ENCODE assay signal across 22 cellular contexts in the genomic region with DNA sequence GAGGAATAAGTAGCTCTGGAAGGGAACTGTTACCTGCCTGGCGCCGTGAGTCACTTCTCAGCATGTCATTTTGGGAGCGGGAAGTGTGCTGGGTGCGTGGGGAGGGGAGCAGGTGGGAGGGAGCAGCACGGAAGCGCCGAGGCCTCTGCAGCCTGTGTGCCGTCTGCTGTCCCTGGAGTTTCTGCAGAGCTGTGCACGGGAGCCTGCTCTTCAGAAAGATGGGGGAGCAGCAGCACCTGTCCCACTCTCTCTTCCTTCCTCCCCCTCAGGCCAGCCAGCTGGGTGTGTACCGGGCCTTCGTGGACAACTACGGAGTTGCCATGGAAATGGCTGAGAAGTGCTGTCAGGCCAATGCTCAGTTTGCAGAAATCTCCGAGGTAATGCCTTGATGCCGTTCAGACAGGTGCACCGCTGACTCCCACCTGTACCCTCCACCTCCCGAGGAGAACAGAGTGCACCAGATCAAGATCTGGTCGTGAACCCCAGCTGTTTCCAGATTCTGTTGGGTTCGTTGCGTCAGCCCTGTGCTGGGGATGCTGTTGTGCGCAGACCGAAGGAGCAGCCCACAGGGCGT.
DNase-seq lines count a peak whose midpoint lies in the region; ATAC-seq and TF ChIP-seq lines count a peak whose summit lies in the region.
"Had no signal": no experiment of that assay in that cellular context is flagged by ENCODE, and none has a peak within 500 bp of the region (broad histone marks: within the 10 kb centered on the region; RNA-seq: fewer than 3 reads in every experiment).

No MANE protein-coding gene starts in this region.

- intact Hi-C loops in natural killer cell (cut with micrococcal nuclease) (no loop called here), OCI-LY7 (cut with micrococcal nuclease; ENCODE audit: unreplicated experiment) (loop anchor here (2.0 kb wide), 1 partner anchor 383 kb away; no protein-coding TSS in a partner anchor), Right ventricle myocardium superior (cut with DNase I) (no loop called here), Calu3 (cut with micrococcal nuclease; ENCODE audit: unreplicated experiment) (no loop called here)

- no peak for TF ChIP-seq CTCF in natural killer cell (IDR thresholded peaks at IDR 0.05)
- TF ChIP-seq CTCF in OCI-LY7 (conservative IDR thresholded peaks at IDR 0.05; ENCODE audit: low read length): no peak
- TF ChIP-seq CTCF in endodermal cell (conservative IDR thresholded peaks at IDR 0.05): no peak
- no peak for TF ChIP-seq CTCF in Calu3 (IDR thresholded peaks at IDR 0.05; ENCODE audit: unreplicated experiment)

- no peaks in the 10 kb centered on the region for H3K79me2 ChIP-seq in OCI-LY7 (ENCODE audit: insufficient read depth, low read depth, low read length)

- no TSS peak for BruUV-seq in OCI-LY7 (replicated peaks; lab: Mats Ljungman, UMichigan)
- no TSS peak for BruUV-seq in Calu3 (replicated peaks; lab: Mats Ljungman, UMichigan)

- peak overlapping the region; percentile 60 to 75 for H3K27ac Mint-ChIP-seq in natural killer cell treated with Interleukin-12 subunit alpha and Interleukin-12 subunit beta and Interleukin-15 and Interleukin-18, amount 100 ng/mL, for 72 hours
- H3K27ac Mint-ChIP-seq in natural killer cell: no peak overlapping the region
- H3K27ac Mint-ChIP-seq in endodermal cell: peak overlapping the region; percentile 48
- no peak overlapping the region for H3K27ac Mint-ChIP-seq in Calu3 (ENCODE audit: unreplicated experiment)
- H3K27ac Mint-ChIP-seq: T-helper 1 cell treated with Interleukin-12 subunit alpha and Interleukin-12 subunit beta and Interleukin-4 antibody, amounts not matched to agents 30 μg/mL and 1 μg/mL, for 36 hours had no signal

- H3K9ac ChIP-seq in endodermal cell (ENCODE audit: extremely low read depth, low read length, poor library complexity, severe bottlenecking): no peak overlapping the region

- WGBS in endodermal cell (ENCODE audit: insufficient coverage in 1 of 2, insufficient read length in 1 of 2), 2 experiments: 86 to 89% methylated on average over 17 to 22 of the region's 22 CpGs

- DNase-seq in natural killer cell treated with Interleukin-12 subunit alpha and Interleukin-12 subunit beta and Interleukin-15 and Interleukin-18, amount 100 ng/mL, for 72 hours (ENCODE audit: low spot score): no peak
- DNase-seq in natural killer cell (no peak), OCI-LY7 (ENCODE audit: low spot score) (peak; percentile 73), endodermal cell (peak; percentile 68), Right ventricle myocardium superior (no peak), mucosa of gallbladder (ENCODE audit: low spot score) (no peak), Calu3 (no peak)
- DNase-seq: activated CD4-positive, alpha-beta T cell treated with anti-CD3 and anti-CD28 coated beads for 48 hours; activated CD8-positive, alpha-beta memory T cell treated with anti-CD3 and anti-CD28 coated beads, Interleukin-2, amount 50 U/mL, for 48 hours; activated effector memory CD4-positive, alpha-beta T cell treated with anti-CD3 and anti-CD28 coated beads, Interleukin-2, amount 50 U/mL, for 16 hours; GDM1; kidney glomerular epithelial cell; MM.1S; naive B cell; NCI-H146; NCI-H226; NCI-H774; SHP77 had no signal

- H4K20me1 ChIP-seq in OCI-LY7 (ENCODE audit: insufficient read depth, low read length): no peaks in the 10 kb centered on the region

- H2AFZ ChIP-seq in OCI-LY7 (ENCODE audit: low read length): no peak overlapping the region

- H3K27me3 ChIP-seq in endodermal cell (ENCODE audit: control insufficient read depth, insufficient read depth, low read length, poor library complexity, severe bottlenecking): no peaks in the 10 kb centered on the region

- no peaks in the 10 kb centered on the region for H3K9me3 Mint-ChIP-seq in natural killer cell treated with Interleukin-12 subunit alpha and Interleukin-12 subunit beta and Interleukin-15 and Interleukin-18, amount 100 ng/mL, for 72 hours
- H3K9me3 Mint-ChIP-seq in natural killer cell (no peaks in the 10 kb centered on the region), endodermal cell (no peaks in the 10 kb centered on the region), Calu3 (ENCODE audit: low read depth, unreplicated experiment) (no peaks in the 10 kb centered on the region)
- H3K9me3 Mint-ChIP-seq: brain; memory B cell; naive B cell; T-helper 1 cell treated with Interleukin-12 subunit alpha and Interleukin-12 subunit beta and Interleukin-4 antibody, amounts not matched to agents 30 μg/mL and 1 μg/mL, for 36 hours had no signal

- H3K27ac ChIP-seq in OCI-LY7 (ENCODE audit: low read depth, low read length, poor library complexity, severe bottlenecking) (peak overlapping the region; percentile 94), endodermal cell (ENCODE audit: low read depth, low read length) (no peak overlapping the region)

- CTCF ChIA-PET in OCI-LY7 (lab: Charles Lee; ENCODE audit: unreplicated experiment) (no interaction called here), Calu3 (lab: Charles Lee) (interaction anchor here (0.6 kb wide), 1 partner anchor 1065 kb away, joined by 5 read pairs; no protein-coding TSS in a partner anchor)

- ATAC-seq in natural killer cell treated with Interleukin-12 subunit alpha and Interleukin-12 subunit beta and Interleukin-15 and Interleukin-18, amount 100 ng/mL, for 72 hours: no peak
- ATAC-seq in natural killer cell (no peak), Right ventricle myocardium superior (ENCODE audit: poor library complexity) (no peak), GM21723 (IDR thresholded peaks at IDR 0.05; ENCODE audit: unreplicated experiment) (no peak)

- H3K9me3 ChIP-seq in OCI-LY7 (ENCODE audit: low read length): no peaks in the 10 kb centered on the region
- H3K9me3 ChIP-seq in endodermal cell (ENCODE audit: control insufficient read depth, low read length): no peaks in the 10 kb centered on the region

- H3K4me3 Mint-ChIP-seq in natural killer cell treated with Interleukin-12 subunit alpha and Interleukin-12 subunit beta and Interleukin-15 and Interleukin-18, amount 100 ng/mL, for 72 hours: no peak overlapping the region
- H3K4me3 Mint-ChIP-seq in natural killer cell (no peak overlapping the region), endodermal cell (no peak overlapping the region), Calu3 (ENCODE audit: low read depth, unreplicated experiment) (no peak overlapping the region)
- H3K4me3 Mint-ChIP-seq: brain; memory B cell; T-helper 1 cell treated with Interleukin-12 subunit alpha and Interleukin-12 subunit beta and Interleukin-4 antibody, amounts not matched to agents 30 μg/mL and 1 μg/mL, for 36 hours had no signal

- H3K4me2 ChIP-seq in OCI-LY7 (ENCODE audit: low read length): peak overlapping the region; percentile 72

- H3K4me1 ChIP-seq in OCI-LY7 (ENCODE audit: insufficient read depth, low read length, poor library complexity, severe bottlenecking) (peaks cover 92% of the 10 kb centered on the region), endodermal cell (ENCODE audit: control insufficient read depth, insufficient read depth, low read length) (no peaks in the 10 kb centered on the region)

- peaks cover 28% of the 10 kb centered on the region; the same call in 1 of the 2 replicates for H3K36me3 ChIP-seq in OCI-LY7 (ENCODE audit: insufficient read depth, low read length)
- peaks cover 89% of the 10 kb centered on the region for H3K36me3 ChIP-seq in endodermal cell (ENCODE audit: control insufficient read depth, insufficient read depth, low read length)

- POLR2A ChIA-PET in OCI-LY7 (lab: Charles Lee): interaction anchor here (0.6 to 1.4 kb wide), 4 partner anchors 9 to 105 kb away, joined by 3 to 4 read pairs (median 3); no protein-coding TSS in a partner anchor

- no peaks in the 10 kb centered on the region for H3K36me3 Mint-ChIP-seq in natural killer cell treated with Interleukin-12 subunit alpha and Interleukin-12 subunit beta and Interleukin-15 and Interleukin-18, amount 100 ng/mL, for 72 hours
- H3K36me3 Mint-ChIP-seq in natural killer cell (no peaks in the 10 kb centered on the region), endodermal cell (ENCODE audit: low read depth) (peaks cover 59% of the 10 kb centered on the region), Calu3 (ENCODE audit: insufficient read depth, unreplicated experiment) (peaks cover 46% of the 10 kb centered on the region)

- peaks cover 35 to 39% of the 10 kb centered on the region in 2 donors for H3K4me1 Mint-ChIP-seq in natural killer cell treated with Interleukin-12 subunit alpha and Interleukin-12 subunit beta and Interleukin-15 and Interleukin-18, amount 100 ng/mL, for 72 hours (ENCODE audit: low read depth in 2 of 2)
- peaks cover 39 to 42% of the 10 kb centered on the region in 2 donors for H3K4me1 Mint-ChIP-seq in natural killer cell
- H3K4me1 Mint-ChIP-seq in endodermal cell: peaks cover 16% of the 10 kb centered on the region
- H3K4me1 Mint-ChIP-seq in Calu3 (ENCODE audit: low read depth, unreplicated experiment): peaks cover 8% of the 10 kb centered on the region

- no peaks in the 10 kb centered on the region for H3K9me2 ChIP-seq in OCI-LY7 (ENCODE audit: insufficient read depth, low read length)

- H3K27me3 Mint-ChIP-seq in natural killer cell treated with Interleukin-12 subunit alpha and Interleukin-12 subunit beta and Interleukin-15 and Interleukin-18, amount 100 ng/mL, for 72 hours: no peaks in the 10 kb centered on the region
- H3K27me3 Mint-ChIP-seq in natural killer cell (ENCODE audit: low read depth in 2 of 2) (no peaks in the 10 kb centered on the region), endodermal cell (ENCODE audit: insufficient read depth) (no peaks in the 10 kb centered on the region), Calu3 (ENCODE audit: unreplicated experiment) (no peaks in the 10 kb centered on the region)
- H3K27me3 Mint-ChIP-seq: brain, memory B cell, naive B cell had no signal

- H3K4me3 ChIP-seq in OCI-LY7 (ENCODE audit: low read depth, low read length, poor library complexity, severe bottlenecking) (peak overlapping the region; percentile 47), endodermal cell (ENCODE audit: low read length) (no peak overlapping the region)

Comparison
In these comparisons a context has a peak if more than half of its experiments do, and no peak if none do; other contexts are left out.
1. H3K27ac Mint-ChIP-seq: peak in natural killer cell treated with Interleukin-12 subunit alpha and Interleukin-12 subunit beta and Interleukin-15 and Interleukin-18, amount 100 ng/mL, for 72 hours (2 of 2) and endodermal cell (single experiment); none in natural killer cell (0 of 2) and Calu3 (single experiment).
2. DNase-seq: peak in OCI-LY7 (single experiment) and endodermal cell (single experiment); none in natural killer cell treated with Interleukin-12 subunit alpha and Interleukin-12 subunit beta and Interleukin-15 and Interleukin-18, amount 100 ng/mL, for 72 hours (single experiment), natural killer cell (single experiment), Right ventricle myocardium superior (single experiment), mucosa of gallbladder (single experiment) and Calu3 (single experiment).